9 cellular contexts compared by ENCODE assay signal in the genomic region with DNA sequence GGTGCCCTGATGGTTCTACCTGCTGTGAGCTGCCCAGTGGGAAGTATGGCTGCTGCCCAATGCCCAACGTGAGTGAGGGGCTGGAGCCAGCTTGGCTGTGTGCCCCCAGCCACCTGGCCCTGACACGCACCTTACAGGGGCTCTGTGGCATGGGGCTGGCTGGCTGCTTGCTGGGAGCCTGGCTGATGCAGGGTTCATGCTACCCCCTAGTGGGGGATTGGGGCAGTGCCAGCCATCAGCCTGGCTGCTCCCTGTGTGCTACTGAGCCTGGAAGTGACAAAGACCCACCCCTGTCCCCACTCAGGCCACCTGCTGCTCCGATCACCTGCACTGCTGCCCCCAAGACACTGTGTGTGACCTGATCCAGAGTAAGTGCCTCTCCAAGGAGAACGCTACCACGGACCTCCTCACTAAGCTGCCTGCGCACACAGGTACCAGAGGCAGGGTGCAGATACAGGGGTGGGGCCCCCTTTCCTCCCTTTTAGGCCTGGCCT. TPM values are rescaled to one million over a fixed set of nuclear protein-coding genes. Genes with fewer than 3 reads are reported as not detected.
A peak's percentile ranks its signal among the peaks of the same experiment; 100 is the strongest.
DNase-seq lines count a peak whose midpoint lies in the region; ATAC-seq, FAIRE-seq and TF ChIP-seq lines count a peak whose summit lies in the region.
"Had no signal": no experiment of that assay in that cellular context is flagged by ENCODE, and none has a peak within 500 bp of the region (broad histone marks: within the 10 kb centered on the region; RNA-seq: fewer than 3 reads in every experiment).

No MANE protein-coding gene starts in this region.

- TF ChIP-seq CTCF in Caco-2 (IDR thresholded peaks at IDR 0.05; ENCODE audit: insufficient read depth in 1 of 2, low read depth in 1 of 2, low read length in 1 of 2, severe bottlenecking in 1 of 2, unreplicated experiment in 1 of 2), result peak; percentile 88

- H3K9me3 ChIP-seq in Caco-2 (no peaks in the 10 kb centered on the region), small intestine (ENCODE audit: control insufficient read depth, low read depth) (no peaks in the 10 kb centered on the region)

- no TSS peak for BruUV-seq in Caco-2 (replicated peaks; lab: Mats Ljungman, UMichigan)

- peak; percentile 72 to 83 for DNase-seq in Caco-2
- peak; percentile 97 for DNase-seq in HuH-7 (ENCODE audit: low spot score)
- peak in 33 of 34 experiments; percentile 34 to 73 (median 59) for DNase-seq in T-cell
- peak; percentile 82 for DNase-seq in activated naive CD8-positive, alpha-beta T cell treated with anti-CD3 and anti-CD28 coated beads, Interleukin-2, amount 50 U/mL, for 24 hours
- DNase-seq in left ventricle myocardium superior, result peak; percentile 83
- DNase-seq in small intestine, result peak; percentile 57
- no peak for DNase-seq in NCI-H446 treated with DMSO at 0.1 percent for 48 hours (lab: John Stamatoyannopoulos, UW)

- no peaks in the 10 kb centered on the region for H3K9me3 Mint-ChIP-seq in Caco-2 (ENCODE audit: unreplicated experiment)
- no peaks in the 10 kb centered on the region for H3K9me3 Mint-ChIP-seq in T-cell
- H3K9me3 Mint-ChIP-seq in activated naive CD8-positive, alpha-beta T cell treated with anti-CD3 and anti-CD28 coated beads, Interleukin-2, amount 50 U/mL, for 24 hours, result no peaks in the 10 kb centered on the region

- no peak overlapping the region for H3K4me3 ChIP-seq in Caco-2 (ENCODE audit: low read depth, low read length)
- H3K4me3 ChIP-seq in small intestine (ENCODE audit: low read depth in 1 of 2, low read length in 2 of 2), result no peak overlapping the region

- intact Hi-C loops in Caco-2 (cut with micrococcal nuclease; ENCODE audit: unreplicated experiment) (no loop called here), left ventricle myocardium superior (cut with micrococcal nuclease) (no loop called here)

- POLR2A ChIA-PET in Caco-2 (lab: Charles Lee), result no interaction called here
- POLR2A ChIA-PET in T-cell (lab: Charles Lee), result no interaction called here

- H3K27me3 ChIP-seq in Caco-2 (replicated peaks; ENCODE audit: control insufficient read depth, insufficient read depth, low read length) (no peaks in the 10 kb centered on the region), small intestine (ENCODE audit: control insufficient read depth in 2 of 2, insufficient read depth in 2 of 2, low read length in 2 of 2) (no peaks in the 10 kb centered on the region)

- H3K27ac Mint-ChIP-seq in Caco-2 (ENCODE audit: unreplicated experiment) (no peak overlapping the region), T-cell (no peak overlapping the region)
- H3K27ac Mint-ChIP-seq in activated naive CD8-positive, alpha-beta T cell treated with anti-CD3 and anti-CD28 coated beads, Interleukin-2, amount 50 U/mL, for 24 hours, result no peak overlapping the region

- FAIRE-seq in small intestine (lab: Jason Lieb, UNC), result no peak

- ATAC-seq in T-cell (replicated peaks in 1 of 4) (peak; percentile 67 to 74 (median 68)), left ventricle myocardium superior (peak; percentile 66), GM21423 (IDR thresholded peaks at IDR 0.05; ENCODE audit: unreplicated experiment) (no peak)
- ATAC-seq in activated naive CD8-positive, alpha-beta T cell treated with anti-CD3 and anti-CD28 coated beads, Interleukin-2, amount 50 U/mL, for 24 hours, result peak; percentile 65

- CTCF ChIA-PET in Caco-2 (lab: Charles Lee), result interaction anchor here (0.6 to 1.5 kb wide), 3 partner anchors 21 to 183 kb away, joined by 3 to 5 read pairs (median 4); no protein-coding TSS in a partner anchor
- CTCF ChIA-PET in T-cell (lab: Charles Lee), result no interaction called here

- H3K27ac ChIP-seq in small intestine (ENCODE audit: low read depth in 1 of 2, low read length in 1 of 2), result no peak overlapping the region

- H3K27me3 Mint-ChIP-seq in Caco-2 (ENCODE audit: insufficient read depth, unreplicated experiment) (no peaks in the 10 kb centered on the region), T-cell (no peaks in the 10 kb centered on the region)
- H3K27me3 Mint-ChIP-seq in activated naive CD8-positive, alpha-beta T cell treated with anti-CD3 and anti-CD28 coated beads, Interleukin-2, amount 50 U/mL, for 24 hours, result no peaks in the 10 kb centered on the region

- no peak overlapping the region for H3K4me3 Mint-ChIP-seq in Caco-2 (ENCODE audit: unreplicated experiment)
- peak overlapping the region in 1 of 3 donors; percentile 13 for H3K4me3 Mint-ChIP-seq in T-cell
- H3K4me3 Mint-ChIP-seq in activated naive CD8-positive, alpha-beta T cell treated with anti-CD3 and anti-CD28 coated beads, Interleukin-2, amount 50 U/mL, for 24 hours, result no peak overlapping the region

- H3K36me3 Mint-ChIP-seq in Caco-2 (ENCODE audit: insufficient read depth, unreplicated experiment) (peaks cover under 1% of the 10 kb centered on the region), T-cell (peaks cover 3% of the 10 kb centered on the region)
- no peaks in the 10 kb centered on the region for H3K36me3 Mint-ChIP-seq in activated naive CD8-positive, alpha-beta T cell treated with anti-CD3 and anti-CD28 coated beads, Interleukin-2, amount 50 U/mL, for 24 hours (ENCODE audit: low read depth)

- whole genome bisulfite sequencing in small intestine, 3 donors, result 59 to 69% (median 66%) methylated on average over 6 of the region's 6 CpGs

- H3K4me1 Mint-ChIP-seq in Caco-2 (ENCODE audit: low read depth, unreplicated experiment) (peaks cover 7% of the 10 kb centered on the region), T-cell (peaks cover 12 to 24% (median 12%) of the 10 kb centered on the region in 3 donors)
- H3K4me1 Mint-ChIP-seq in activated naive CD8-positive, alpha-beta T cell treated with anti-CD3 and anti-CD28 coated beads, Interleukin-2, amount 50 U/mL, for 24 hours, result peaks cover 9% of the 10 kb centered on the region

- H3K36me3 ChIP-seq in Caco-2 (ENCODE audit: control insufficient read depth, insufficient read depth, low read length) (peaks cover 2% of the 10 kb centered on the region; the same call in 1 of the 2 replicates), small intestine (ENCODE audit: control insufficient read depth in 2 of 2, insufficient read depth in 2 of 2, low read length in 2 of 2) (peaks cover 2 to 4% of the 10 kb centered on the region in 2 donors)

- no peaks in the 10 kb centered on the region for H3K4me1 ChIP-seq in Caco-2
- H3K4me1 ChIP-seq in small intestine (ENCODE audit: control insufficient read depth in 2 of 2, insufficient read depth in 1 of 2, low read depth in 1 of 2, low read length in 1 of 2), result no peaks in the 10 kb centered on the region

RNA-seq across cellular contexts. Expression of gene GRN, which starts 5.7 kb away (rescaled TPM):
- total RNA-seq in Caco-2 (2022), result 167 and 176 TPM in 2 replicates
- 10 to 100 TPM; 21.0 to 48.3 (median 40.1) TPM for total RNA-seq in T-cell
- total RNA-seq in left ventricle myocardium superior, result 156 TPM
- 100 to 1,000 TPM in 1 of 3 donors, 10 to 100 TPM in 2; 82.3 to 137 (median 85.9) TPM for polyA plus RNA-seq in small intestine

RNA-seq across cellular contexts. Expression of gene FAM171A2, which starts 12.9 kb away (rescaled TPM):
- total RNA-seq in Caco-2 (2022) (3.0 and 3.6 TPM in 2 replicates), T-cell (1 to 10 TPM in 2 of 5 donors, under 1 TPM in 3; 0.18 to 1.5 (median 0.89) TPM), left ventricle myocardium superior (0.72 TPM)
- polyA plus RNA-seq in small intestine, result under 1 TPM in 1 of 3 donors, not detected in 2; 0.87 TPM
- total RNA-seq: T-helper 1 cell treated with Interleukin-12 subunit alpha and Interleukin-12 subunit beta and Interleukin-4 antibody, amounts not matched to agents 30 ng/mL and 1 ng/mL, for 36 hours had no signal

RNA-seq across cellular contexts. Expression of gene SLC25A39, which starts 26.2 kb away (rescaled TPM):
- total RNA-seq in Caco-2 (2022), result 155 and 172 TPM in 2 replicates
- 100 to 1,000 TPM in 3 of 5 donors, 10 to 100 TPM in 2; 78.6 to 108 (median 104) TPM for total RNA-seq in T-cell
- total RNA-seq in left ventricle myocardium superior, result 52.3 TPM
- 100 to 1,000 TPM; 126 to 165 (median 153) TPM for polyA plus RNA-seq in small intestine

RNA-seq across cellular contexts. Expression of gene ITGA2B, which starts 38.7 kb away (rescaled TPM):
- total RNA-seq in Caco-2 (2022) (5.9 and 6.9 TPM in 2 replicates), T-cell (1 to 10 TPM in 3 of 5 donors, under 1 TPM in 2; 0.41 to 3.9 (median 1.1) TPM), left ventricle myocardium superior (0.72 TPM)
- polyA plus RNA-seq in small intestine, result under 1 TPM in 2 of 3 donors, not detected in 1; 0.27 to 0.31 TPM

RNA-seq across cellular contexts. Expression of gene RUNDC3A, which starts 42.4 kb away (rescaled TPM):
- total RNA-seq in Caco-2 (2022) (0.34 and 0.53 TPM in 2 replicates), T-cell (under 1 TPM in 3 of 5 donors, not detected in 2; 0.38 to 0.65 (median 0.41) TPM), left ventricle myocardium superior (0.45 TPM)
- 1 to 10 TPM; 1.1 to 6.4 (median 1.1) TPM for polyA plus RNA-seq in small intestine
